1 cellular context compared by ENCODE assay signal in the genomic region with DNA sequence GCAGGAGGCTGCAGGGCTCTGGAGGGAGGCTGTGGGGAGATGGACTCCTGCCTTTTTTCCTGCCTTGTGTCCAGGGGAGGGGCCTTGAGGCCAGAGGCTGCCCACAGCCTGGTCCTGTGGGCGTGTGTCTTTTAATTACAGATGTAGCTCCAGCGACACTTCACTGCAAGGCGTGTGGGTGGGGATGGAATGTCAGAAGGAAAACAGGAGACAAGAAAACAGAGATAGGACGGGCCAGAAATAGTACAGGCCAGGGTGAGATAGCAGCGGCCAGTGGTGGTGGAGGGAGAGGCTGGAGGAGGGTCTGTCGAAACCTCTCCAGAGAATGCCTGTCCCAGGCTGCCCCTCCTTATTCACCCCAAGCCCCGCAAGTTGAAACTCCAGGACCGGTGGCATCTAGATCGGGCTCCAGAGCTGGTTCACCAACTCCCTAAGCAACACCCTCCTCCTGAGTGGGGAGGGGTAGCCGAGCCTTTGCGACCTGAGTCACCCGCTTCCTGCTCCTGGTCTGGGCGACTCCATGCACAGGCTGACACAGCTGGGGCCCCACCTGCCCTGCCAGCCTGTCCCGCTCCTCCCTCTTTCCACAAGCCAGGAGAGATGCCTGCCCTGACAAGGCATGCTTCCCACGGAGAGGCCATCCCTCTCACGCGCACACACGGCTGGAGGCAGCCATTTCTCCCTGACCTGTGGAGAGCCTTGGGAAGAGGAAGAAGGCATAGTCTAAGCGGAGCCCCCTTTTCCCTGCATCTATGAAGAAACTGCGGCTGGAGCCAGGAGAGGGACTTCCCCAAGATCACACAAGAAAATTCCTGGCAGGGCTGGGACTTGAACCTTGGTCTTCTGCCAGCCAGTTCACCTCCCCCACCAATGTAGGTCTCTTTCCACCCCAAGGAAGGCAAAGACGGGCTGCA.
TF ChIP-seq lines count a peak whose summit lies in the region.

No MANE protein-coding gene starts in this region.

TF ChIP-seq in K562, 482 proteins besides CTCF, POLR2A, EP300 and RAD21 (continued from another document and continues in another):
- TF ChIP-seq, protein P1, sequence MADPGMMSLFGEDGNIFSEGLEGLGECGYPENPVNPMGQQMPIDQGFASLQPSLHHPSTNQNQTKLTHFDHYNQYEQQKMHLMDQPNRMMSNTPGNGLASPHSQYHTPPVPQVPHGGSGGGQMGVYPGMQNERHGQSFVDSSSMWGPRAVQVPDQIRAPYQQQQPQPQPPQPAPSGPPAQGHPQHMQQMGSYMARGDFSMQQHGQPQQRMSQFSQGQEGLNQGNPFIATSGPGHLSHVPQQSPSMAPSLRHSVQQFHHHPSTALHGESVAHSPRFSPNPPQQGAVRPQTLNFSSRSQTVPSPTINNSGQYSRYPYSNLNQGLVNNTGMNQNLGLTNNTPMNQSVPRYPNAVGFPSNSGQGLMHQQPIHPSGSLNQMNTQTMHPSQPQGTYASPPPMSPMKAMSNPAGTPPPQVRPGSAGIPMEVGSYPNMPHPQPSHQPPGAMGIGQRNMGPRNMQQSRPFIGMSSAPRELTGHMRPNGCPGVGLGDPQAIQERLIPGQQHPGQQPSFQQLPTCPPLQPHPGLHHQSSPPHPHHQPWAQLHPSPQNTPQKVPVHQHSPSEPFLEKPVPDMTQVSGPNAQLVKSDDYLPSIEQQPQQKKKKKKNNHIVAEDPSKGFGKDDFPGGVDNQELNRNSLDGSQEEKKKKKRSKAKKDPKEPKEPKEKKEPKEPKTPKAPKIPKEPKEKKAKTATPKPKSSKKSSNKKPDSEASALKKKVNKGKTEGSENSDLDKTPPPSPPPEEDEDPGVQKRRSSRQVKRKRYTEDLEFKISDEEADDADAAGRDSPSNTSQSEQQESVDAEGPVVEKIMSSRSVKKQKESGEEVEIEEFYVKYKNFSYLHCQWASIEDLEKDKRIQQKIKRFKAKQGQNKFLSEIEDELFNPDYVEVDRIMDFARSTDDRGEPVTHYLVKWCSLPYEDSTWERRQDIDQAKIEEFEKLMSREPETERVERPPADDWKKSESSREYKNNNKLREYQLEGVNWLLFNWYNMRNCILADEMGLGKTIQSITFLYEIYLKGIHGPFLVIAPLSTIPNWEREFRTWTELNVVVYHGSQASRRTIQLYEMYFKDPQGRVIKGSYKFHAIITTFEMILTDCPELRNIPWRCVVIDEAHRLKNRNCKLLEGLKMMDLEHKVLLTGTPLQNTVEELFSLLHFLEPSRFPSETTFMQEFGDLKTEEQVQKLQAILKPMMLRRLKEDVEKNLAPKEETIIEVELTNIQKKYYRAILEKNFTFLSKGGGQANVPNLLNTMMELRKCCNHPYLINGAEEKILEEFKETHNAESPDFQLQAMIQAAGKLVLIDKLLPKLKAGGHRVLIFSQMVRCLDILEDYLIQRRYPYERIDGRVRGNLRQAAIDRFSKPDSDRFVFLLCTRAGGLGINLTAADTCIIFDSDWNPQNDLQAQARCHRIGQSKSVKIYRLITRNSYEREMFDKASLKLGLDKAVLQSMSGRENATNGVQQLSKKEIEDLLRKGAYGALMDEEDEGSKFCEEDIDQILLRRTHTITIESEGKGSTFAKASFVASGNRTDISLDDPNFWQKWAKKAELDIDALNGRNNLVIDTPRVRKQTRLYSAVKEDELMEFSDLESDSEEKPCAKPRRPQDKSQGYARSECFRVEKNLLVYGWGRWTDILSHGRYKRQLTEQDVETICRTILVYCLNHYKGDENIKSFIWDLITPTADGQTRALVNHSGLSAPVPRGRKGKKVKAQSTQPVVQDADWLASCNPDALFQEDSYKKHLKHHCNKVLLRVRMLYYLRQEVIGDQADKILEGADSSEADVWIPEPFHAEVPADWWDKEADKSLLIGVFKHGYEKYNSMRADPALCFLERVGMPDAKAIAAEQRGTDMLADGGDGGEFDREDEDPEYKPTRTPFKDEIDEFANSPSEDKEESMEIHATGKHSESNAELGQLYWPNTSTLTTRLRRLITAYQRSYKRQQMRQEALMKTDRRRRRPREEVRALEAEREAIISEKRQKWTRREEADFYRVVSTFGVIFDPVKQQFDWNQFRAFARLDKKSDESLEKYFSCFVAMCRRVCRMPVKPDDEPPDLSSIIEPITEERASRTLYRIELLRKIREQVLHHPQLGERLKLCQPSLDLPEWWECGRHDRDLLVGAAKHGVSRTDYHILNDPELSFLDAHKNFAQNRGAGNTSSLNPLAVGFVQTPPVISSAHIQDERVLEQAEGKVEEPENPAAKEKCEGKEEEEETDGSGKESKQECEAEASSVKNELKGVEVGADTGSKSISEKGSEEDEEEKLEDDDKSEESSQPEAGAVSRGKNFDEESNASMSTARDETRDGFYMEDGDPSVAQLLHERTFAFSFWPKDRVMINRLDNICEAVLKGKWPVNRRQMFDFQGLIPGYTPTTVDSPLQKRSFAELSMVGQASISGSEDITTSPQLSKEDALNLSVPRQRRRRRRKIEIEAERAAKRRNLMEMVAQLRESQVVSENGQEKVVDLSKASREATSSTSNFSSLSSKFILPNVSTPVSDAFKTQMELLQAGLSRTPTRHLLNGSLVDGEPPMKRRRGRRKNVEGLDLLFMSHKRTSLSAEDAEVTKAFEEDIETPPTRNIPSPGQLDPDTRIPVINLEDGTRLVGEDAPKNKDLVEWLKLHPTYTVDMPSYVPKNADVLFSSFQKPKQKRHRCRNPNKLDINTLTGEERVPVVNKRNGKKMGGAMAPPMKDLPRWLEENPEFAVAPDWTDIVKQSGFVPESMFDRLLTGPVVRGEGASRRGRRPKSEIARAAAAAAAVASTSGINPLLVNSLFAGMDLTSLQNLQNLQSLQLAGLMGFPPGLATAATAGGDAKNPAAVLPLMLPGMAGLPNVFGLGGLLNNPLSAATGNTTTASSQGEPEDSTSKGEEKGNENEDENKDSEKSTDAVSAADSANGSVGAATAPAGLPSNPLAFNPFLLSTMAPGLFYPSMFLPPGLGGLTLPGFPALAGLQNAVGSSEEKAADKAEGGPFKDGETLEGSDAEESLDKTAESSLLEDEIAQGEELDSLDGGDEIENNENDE (IDR thresholded peaks at IDR 0.05; ENCODE audit: low read depth, low read length): no peak
- TF ChIP-seq ETV6 (IDR thresholded peaks at IDR 0.05; ENCODE audit: borderline replicate concordance in 1 of 2, low read depth in 2 of 2, low read length in 1 of 2) (0 out of 4 replicates have a peak, but pooled peaks of 1 of the 2 experiments have one; percentile 33), ETV6 (CRISPR knock-in tag; IDR thresholded peaks at IDR 0.05; ENCODE audit: borderline replicate concordance) (no peak), EGR1 (conservative IDR thresholded peaks at IDR 0.05) (peak; percentile 95), ZNF830 (CRISPR knock-in tag; IDR thresholded peaks at IDR 0.05) (no peak), BRF1 (IDR thresholded peaks at IDR 0.05; ENCODE audit: borderline replicate concordance, extremely low read depth, insufficient read length) (no peak), ZNF239 (CRISPR knock-in tag; IDR thresholded peaks at IDR 0.05) (no peak), ZNF253 (CRISPR knock-in tag; conservative IDR thresholded peaks at IDR 0.05) (no peak), NR1H2 (CRISPR knock-in tag; IDR thresholded peaks at IDR 0.05) (no peak), HSF4 (CRISPR knock-in tag; IDR thresholded peaks at IDR 0.05; ENCODE audit: borderline replicate concordance) (no peak), ELF2 (CRISPR knock-in tag; IDR thresholded peaks at IDR 0.05) (no peak), SRSF1 (IDR thresholded peaks at IDR 0.05; ENCODE audit: low read depth, low read length) (no peak), TRIM24 (IDR thresholded peaks at IDR 0.05) (no peak), BCL6 (CRISPR knock-in tag; IDR thresholded peaks at IDR 0.05) (no peak), ZNF324 (CRISPR knock-in tag; IDR thresholded peaks at IDR 0.05) (no peak), FOSL1 (tag; conservative IDR thresholded peaks at IDR 0.05) (peak; percentile 77), CHCHD3 (CRISPR knock-in tag; IDR thresholded peaks at IDR 0.05) (no peak), ZBTB7A (IDR thresholded peaks at IDR 0.05; ENCODE audit: borderline replicate concordance, control insufficient read depth, low read depth, low read length) (peak; percentile 47; the same call in 1 of the 2 replicates), SAFB2 (IDR thresholded peaks at IDR 0.05; ENCODE audit: borderline replicate concordance, low read depth, low read length, severe bottlenecking) (no peak), BRD4 (IDR thresholded peaks at IDR 0.05) (no peak), STAT5B (CRISPR knock-in tag; IDR thresholded peaks at IDR 0.05) (no peak), LCOR (CRISPR knock-in tag; IDR thresholded peaks at IDR 0.05) (no peak), GTF2A2 (tag; IDR thresholded peaks at IDR 0.05) (no peak), CBX1 (IDR thresholded peaks at IDR 0.05; ENCODE audit: low read depth) (no peak; the same call in 1 of the 2 replicates), MEF2A (IDR thresholded peaks at IDR 0.05; ENCODE audit: control insufficient read depth, low read depth, low read length) (peak; percentile 96), POU5F1 (IDR thresholded peaks at IDR 0.05; ENCODE audit: borderline replicate concordance, low read depth, low read length, partially characterized antibody) (no peak), RBM39 (optimal IDR thresholded peaks at IDR 0.05; ENCODE audit: low read depth, low read length) (no peak), ZNF212 (CRISPR knock-in tag; IDR thresholded peaks at IDR 0.05) (no peak), ZNF263 (CRISPR knock-in tag; IDR thresholded peaks at IDR 0.05; ENCODE audit: borderline replicate concordance) (no peak), OTX1 (CRISPR knock-in tag; IDR thresholded peaks at IDR 0.05) (no peak; the same call in 1 of the 2 replicates), CBFB (CRISPR knock-in tag; IDR thresholded peaks at IDR 0.05) (0 out of 2 replicates have a peak, but pooled peaks have one; percentile 34), LEF1 (IDR thresholded peaks at IDR 0.05) (peak; percentile 63), MECOM (CRISPR knock-in tag; IDR thresholded peaks at IDR 0.05) (peak; percentile 40; the same call in 1 of the 2 replicates), PHF8 (IDR thresholded peaks at IDR 0.05; ENCODE audit: borderline replicate concordance, low read length) (peak; percentile 43; the same call in 1 of the 2 replicates), PHB2 (IDR thresholded peaks at IDR 0.05; ENCODE audit: low read depth) (no peak), JUNB (CRISPR knock-in tag; conservative IDR thresholded peaks at IDR 0.05) (no peak)
- TF ChIP-seq, protein P2, sequence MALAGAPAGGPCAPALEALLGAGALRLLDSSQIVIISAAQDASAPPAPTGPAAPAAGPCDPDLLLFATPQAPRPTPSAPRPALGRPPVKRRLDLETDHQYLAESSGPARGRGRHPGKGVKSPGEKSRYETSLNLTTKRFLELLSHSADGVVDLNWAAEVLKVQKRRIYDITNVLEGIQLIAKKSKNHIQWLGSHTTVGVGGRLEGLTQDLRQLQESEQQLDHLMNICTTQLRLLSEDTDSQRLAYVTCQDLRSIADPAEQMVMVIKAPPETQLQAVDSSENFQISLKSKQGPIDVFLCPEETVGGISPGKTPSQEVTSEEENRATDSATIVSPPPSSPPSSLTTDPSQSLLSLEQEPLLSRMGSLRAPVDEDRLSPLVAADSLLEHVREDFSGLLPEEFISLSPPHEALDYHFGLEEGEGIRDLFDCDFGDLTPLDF (CRISPR knock-in tag; IDR thresholded peaks at IDR 0.05): no peak
- TF ChIP-seq, protein P3, sequence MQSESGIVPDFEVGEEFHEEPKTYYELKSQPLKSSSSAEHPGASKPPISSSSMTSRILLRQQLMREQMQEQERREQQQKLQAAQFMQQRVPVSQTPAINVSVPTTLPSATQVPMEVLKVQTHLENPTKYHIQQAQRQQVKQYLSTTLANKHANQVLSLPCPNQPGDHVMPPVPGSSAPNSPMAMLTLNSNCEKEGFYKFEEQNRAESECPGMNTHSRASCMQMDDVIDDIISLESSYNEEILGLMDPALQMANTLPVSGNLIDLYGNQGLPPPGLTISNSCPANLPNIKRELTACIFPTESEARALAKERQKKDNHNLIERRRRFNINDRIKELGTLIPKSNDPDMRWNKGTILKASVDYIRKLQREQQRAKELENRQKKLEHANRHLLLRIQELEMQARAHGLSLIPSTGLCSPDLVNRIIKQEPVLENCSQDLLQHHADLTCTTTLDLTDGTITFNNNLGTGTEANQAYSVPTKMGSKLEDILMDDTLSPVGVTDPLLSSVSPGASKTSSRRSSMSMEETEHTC (IDR thresholded peaks at IDR 0.05): no peak
- TF ChIP-seq, protein P4, sequence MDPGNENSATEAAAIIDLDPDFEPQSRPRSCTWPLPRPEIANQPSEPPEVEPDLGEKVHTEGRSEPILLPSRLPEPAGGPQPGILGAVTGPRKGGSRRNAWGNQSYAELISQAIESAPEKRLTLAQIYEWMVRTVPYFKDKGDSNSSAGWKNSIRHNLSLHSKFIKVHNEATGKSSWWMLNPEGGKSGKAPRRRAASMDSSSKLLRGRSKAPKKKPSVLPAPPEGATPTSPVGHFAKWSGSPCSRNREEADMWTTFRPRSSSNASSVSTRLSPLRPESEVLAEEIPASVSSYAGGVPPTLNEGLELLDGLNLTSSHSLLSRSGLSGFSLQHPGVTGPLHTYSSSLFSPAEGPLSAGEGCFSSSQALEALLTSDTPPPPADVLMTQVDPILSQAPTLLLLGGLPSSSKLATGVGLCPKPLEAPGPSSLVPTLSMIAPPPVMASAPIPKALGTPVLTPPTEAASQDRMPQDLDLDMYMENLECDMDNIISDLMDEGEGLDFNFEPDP (CRISPR knock-in tag; IDR thresholded peaks at IDR 0.05): no peak
- TF ChIP-seq, protein P5, sequence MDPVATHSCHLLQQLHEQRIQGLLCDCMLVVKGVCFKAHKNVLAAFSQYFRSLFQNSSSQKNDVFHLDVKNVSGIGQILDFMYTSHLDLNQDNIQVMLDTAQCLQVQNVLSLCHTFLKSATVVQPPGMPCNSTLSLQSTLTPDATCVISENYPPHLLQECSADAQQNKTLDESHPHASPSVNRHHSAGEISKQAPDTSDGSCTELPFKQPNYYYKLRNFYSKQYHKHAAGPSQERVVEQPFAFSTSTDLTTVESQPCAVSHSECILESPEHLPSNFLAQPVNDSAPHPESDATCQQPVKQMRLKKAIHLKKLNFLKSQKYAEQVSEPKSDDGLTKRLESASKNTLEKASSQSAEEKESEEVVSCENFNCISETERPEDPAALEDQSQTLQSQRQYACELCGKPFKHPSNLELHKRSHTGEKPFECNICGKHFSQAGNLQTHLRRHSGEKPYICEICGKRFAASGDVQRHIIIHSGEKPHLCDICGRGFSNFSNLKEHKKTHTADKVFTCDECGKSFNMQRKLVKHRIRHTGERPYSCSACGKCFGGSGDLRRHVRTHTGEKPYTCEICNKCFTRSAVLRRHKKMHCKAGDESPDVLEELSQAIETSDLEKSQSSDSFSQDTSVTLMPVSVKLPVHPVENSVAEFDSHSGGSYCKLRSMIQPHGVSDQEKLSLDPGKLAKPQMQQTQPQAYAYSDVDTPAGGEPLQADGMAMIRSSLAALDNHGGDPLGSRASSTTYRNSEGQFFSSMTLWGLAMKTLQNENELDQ (CRISPR knock-in tag; IDR thresholded peaks at IDR 0.05; ENCODE audit: borderline replicate concordance): no peak
- TF ChIP-seq, protein P6, sequence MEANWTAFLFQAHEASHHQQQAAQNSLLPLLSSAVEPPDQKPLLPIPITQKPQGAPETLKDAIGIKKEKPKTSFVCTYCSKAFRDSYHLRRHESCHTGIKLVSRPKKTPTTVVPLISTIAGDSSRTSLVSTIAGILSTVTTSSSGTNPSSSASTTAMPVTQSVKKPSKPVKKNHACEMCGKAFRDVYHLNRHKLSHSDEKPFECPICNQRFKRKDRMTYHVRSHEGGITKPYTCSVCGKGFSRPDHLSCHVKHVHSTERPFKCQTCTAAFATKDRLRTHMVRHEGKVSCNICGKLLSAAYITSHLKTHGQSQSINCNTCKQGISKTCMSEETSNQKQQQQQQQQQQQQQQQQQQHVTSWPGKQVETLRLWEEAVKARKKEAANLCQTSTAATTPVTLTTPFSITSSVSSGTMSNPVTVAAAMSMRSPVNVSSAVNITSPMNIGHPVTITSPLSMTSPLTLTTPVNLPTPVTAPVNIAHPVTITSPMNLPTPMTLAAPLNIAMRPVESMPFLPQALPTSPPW (CRISPR knock-in tag; IDR thresholded peaks at IDR 0.05): peak; percentile 76
